Comparison of ENCODE assay signal across 36 cellular contexts in the genomic region with DNA sequence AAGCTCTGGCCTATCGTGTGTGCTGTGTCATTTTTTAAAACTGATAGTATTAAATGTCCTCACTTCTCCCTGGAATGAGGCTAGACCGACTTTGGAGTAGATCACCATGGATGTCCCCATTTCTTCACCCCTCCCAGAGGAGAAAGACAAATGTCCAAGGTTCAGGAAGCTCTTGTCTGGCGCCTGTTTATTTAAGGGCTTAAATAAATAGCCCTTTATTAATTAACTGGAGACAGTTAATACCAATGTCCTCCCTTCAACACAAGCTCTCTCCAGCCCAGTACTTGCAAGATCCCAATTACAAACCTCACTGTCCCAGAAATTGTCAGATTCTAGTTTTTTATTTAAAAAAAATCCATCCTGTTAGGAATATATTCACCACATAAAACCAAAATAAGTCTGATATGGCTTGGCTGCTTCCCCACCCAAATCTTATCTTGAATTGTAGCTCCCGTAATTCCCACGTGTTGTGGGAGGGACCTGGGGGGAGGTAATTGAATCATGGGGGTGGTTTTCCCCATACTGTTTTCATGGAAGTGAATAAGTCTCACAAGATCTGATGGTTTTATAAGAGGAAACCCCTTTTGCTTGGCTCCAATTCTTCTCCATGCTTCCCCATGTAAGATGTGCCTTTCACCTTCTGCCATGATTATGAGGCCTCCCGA.
"Had no signal": no experiment of that assay in that cellular context is flagged by ENCODE, and none has a peak within 500 bp of the region (broad histone marks: within the 10 kb centered on the region; RNA-seq: fewer than 3 reads in every experiment).

No MANE protein-coding gene starts in this region.

- H3K27me3 Mint-ChIP-seq: activated CD4-positive, alpha-beta T cell treated with anti-CD3 and anti-CD28 coated beads, Interleukin-2, amount 10 ng/mL, durations not matched to agents 7 days and 5 days; activated naive CD4-positive, alpha-beta T cell treated with anti-CD3 and anti-CD28 coated beads, Interleukin-2, amount 50 U/mL, for 24 hours; activated naive CD8-positive, alpha-beta T cell treated with anti-CD3 and anti-CD28 coated beads, Interleukin-2, amount 10 ng/mL, durations not matched to agents 7 days and 5 days; activated T-cell treated with anti-CD3 and anti-CD28 coated beads, Interleukin-2, amount 50 U/mL, for 24 hours; central memory CD8-positive, alpha-beta T cell; T-cell had no signal

- ATAC-seq: activated CD8-positive, alpha-beta T cell treated with anti-CD3 and anti-CD28 coated beads, Interleukin-2, amount 10 ng/mL, durations not matched to agents 7 days and 5 days; K562; PC-3; SK-N-SH treated with all-trans-retinoic acid at 6 μM for 48 hours; T-cell had no signal

- H3K36me3 ChIP-seq: ascending aorta, cardiac muscle cell, MG63, Peyer's patch, WERI-Rb-1 had no signal

- DNase-seq: activated CD4-positive, alpha-beta T cell treated with anti-CD3 and anti-CD28 coated beads, Interleukin-2, amount 10 ng/mL, durations not matched to agents 7 days and 5 days; activated CD4-positive, alpha-beta T cell treated with anti-CD3 and anti-CD28 coated beads, Interleukin-2, amount 50 U/mL, for 48 hours; activated CD8-positive, alpha-beta T cell treated with anti-CD3 and anti-CD28 coated beads, Interleukin-2, amount 10 ng/mL, durations not matched to agents 7 days and 5 days; activated gamma-delta T cell; activated naive CD4-positive, alpha-beta T cell treated with Interleukin-2 at 50 U/mL for 16 hours; activated naive CD8-positive, alpha-beta T cell treated with anti-CD3 and anti-CD28 coated beads, Interleukin-2, amount 10 ng/mL, durations not matched to agents 7 days and 5 days; activated T-cell treated with anti-CD3 and anti-CD28 coated beads, Interleukin-2, amount 50 U/mL, for 24 hours; amygdala; Karpas-422; MG63; NCI-H1048; NCI-H1105 treated with DMSO at 0.1 percent for 48 hours; NCI-H1436; NCI-H1694; NCI-H1930; NCI-H2081 treated with DMSO at 0.1 percent for 48 hours; NCI-H226; NCI-H446 treated with DMSO at 0.1 percent for 48 hours; NCI-H524; NCI-H69; NK-92 treated with Interleukin-12 subunit alpha and Interleukin-12 subunit beta, amount 100 ng/mL, for 24 hours; PC-3; Peyer's patch; RPMI8226; SHP77 treated with DMSO at 0.1 percent for 48 hours; T-cell; T-helper 2 cell; T-helper 9 cell; WERI-Rb-1 had no signal

- H3K9me3 Mint-ChIP-seq: activated CD4-positive, alpha-beta T cell treated with anti-CD3 and anti-CD28 coated beads, Interleukin-2, amount 10 ng/mL, durations not matched to agents 7 days and 5 days; activated naive CD4-positive, alpha-beta T cell treated with anti-CD3 and anti-CD28 coated beads, Interleukin-2, amount 50 U/mL, for 24 hours; activated naive CD8-positive, alpha-beta T cell treated with anti-CD3 and anti-CD28 coated beads, Interleukin-2, amount 10 ng/mL, durations not matched to agents 7 days and 5 days; activated T-cell treated with anti-CD3 and anti-CD28 coated beads, Interleukin-2, amount 50 U/mL, for 24 hours; central memory CD8-positive, alpha-beta T cell; T-cell had no signal

- H3K27me3 ChIP-seq: ascending aorta, cardiac muscle cell, MG63, Peyer's patch had no signal

- H3K27ac ChIP-seq: ascending aorta, cardiac muscle cell, Peyer's patch, WERI-Rb-1 had no signal

- H3K4me3 Mint-ChIP-seq: activated CD4-positive, alpha-beta T cell treated with anti-CD3 and anti-CD28 coated beads, Interleukin-2, amount 10 ng/mL, durations not matched to agents 7 days and 5 days; activated CD8-positive, alpha-beta T cell treated with anti-CD3 and anti-CD28 coated beads, Interleukin-2, amount 10 ng/mL, durations not matched to agents 7 days and 5 days; activated naive CD4-positive, alpha-beta T cell treated with anti-CD3 and anti-CD28 coated beads, Interleukin-2, amount 50 U/mL, for 24 hours; activated naive CD8-positive, alpha-beta T cell treated with anti-CD3 and anti-CD28 coated beads, Interleukin-2, amount 10 ng/mL, durations not matched to agents 7 days and 5 days; activated T-cell treated with anti-CD3 and anti-CD28 coated beads, Interleukin-2, amount 50 U/mL, for 24 hours; central memory CD8-positive, alpha-beta T cell; T-cell had no signal

- H3K36me3 Mint-ChIP-seq: activated naive CD4-positive, alpha-beta T cell treated with anti-CD3 and anti-CD28 coated beads, Interleukin-2, amount 50 U/mL, for 24 hours; activated naive CD8-positive, alpha-beta T cell treated with anti-CD3 and anti-CD28 coated beads, Interleukin-2, amount 10 ng/mL, durations not matched to agents 7 days and 5 days; T-cell had no signal

- H3K4me1 ChIP-seq: ascending aorta, Peyer's patch had no signal

- H3K9me3 ChIP-seq: ascending aorta, MG63, Peyer's patch had no signal

- H3K4me3 ChIP-seq: ascending aorta, cardiac muscle cell, K562, MG63, Peyer's patch had no signal

- H3K4me1 Mint-ChIP-seq: activated CD4-positive, alpha-beta T cell treated with anti-CD3 and anti-CD28 coated beads, Interleukin-2, amount 10 ng/mL, durations not matched to agents 7 days and 5 days; activated naive CD4-positive, alpha-beta T cell treated with anti-CD3 and anti-CD28 coated beads, Interleukin-2, amount 50 U/mL, for 24 hours; activated naive CD8-positive, alpha-beta T cell treated with anti-CD3 and anti-CD28 coated beads, Interleukin-2, amount 10 ng/mL, durations not matched to agents 7 days and 5 days; central memory CD8-positive, alpha-beta T cell; T-cell had no signal

- H3K27ac Mint-ChIP-seq: activated CD4-positive, alpha-beta T cell treated with anti-CD3 and anti-CD28 coated beads, Interleukin-2, amount 10 ng/mL, durations not matched to agents 7 days and 5 days; activated CD8-positive, alpha-beta T cell treated with anti-CD3 and anti-CD28 coated beads, Interleukin-2, amount 10 ng/mL, durations not matched to agents 7 days and 5 days; activated naive CD4-positive, alpha-beta T cell treated with anti-CD3 and anti-CD28 coated beads, Interleukin-2, amount 50 U/mL, for 24 hours; activated naive CD8-positive, alpha-beta T cell treated with anti-CD3 and anti-CD28 coated beads, Interleukin-2, amount 10 ng/mL, durations not matched to agents 7 days and 5 days; activated T-cell treated with anti-CD3 and anti-CD28 coated beads, Interleukin-2, amount 50 U/mL, for 24 hours; activated T-helper 2 cell treated with anti-CD3 and anti-CD28 coated beads, Interferon-gamma antibody, Interleukin-2, Interleukin-4, amounts not matched to agents 10 μg/mL and 5 μg/mL and 100 μg/mL, durations not matched to agents 14 hours and 24 hours and 36 hours; T-cell had no signal
